18 cellular contexts compared by ENCODE assay signal in genomic region chr13:95304446-95304845, GRCh38.
"Had no signal": no experiment of that assay in that cellular context is flagged by ENCODE, and none has a peak within 500 bp of the region (broad histone marks: within the 10 kb centered on the region; RNA-seq: fewer than 3 reads in every experiment).

No MANE protein-coding gene starts in this region.

- H3K4me3 ChIP-seq: coronary artery, esophagus muscularis mucosa, gastroesophageal sphincter, heart left ventricle, upper lobe of left lung had no signal

- H3K27ac ChIP-seq: coronary artery, esophagus muscularis mucosa, gastroesophageal sphincter, heart left ventricle, upper lobe of left lung had no signal

- DNase-seq: activated CD4-positive, alpha-beta T cell treated with anti-CD3 and anti-CD28 coated beads for 4 hours; activated CD4-positive, alpha-beta T cell treated with anti-CD3 and anti-CD28 coated beads, Interleukin-2, amount 50 U/mL, for 48 hours; activated CD4-positive, CD25-positive, alpha-beta regulatory T cell; activated effector memory CD4-positive, alpha-beta T cell treated with anti-CD3 and anti-CD28 coated beads, Interleukin-2, amount 50 U/mL, for 16 hours; activated naive CD4-positive, alpha-beta T cell treated with anti-CD3 and anti-CD28 coated beads, Interleukin-2, amount 50 U/mL, for 16 hours; activated naive CD8-positive, alpha-beta T cell treated with anti-CD3 and anti-CD28 coated beads, Interleukin-2, amount 50 U/mL, for 24 hours; cerebellar nuclear complex; heart left ventricle; occipital lobe; stimulated activated CD4-positive, alpha-beta T cell treated with anti-CD3 and anti-CD28 coated beads, Interleukin-4, amount 100 ng/mL, for 24 hours; stimulated activated naive CD8-positive, alpha-beta T cell treated with anti-CD3 and anti-CD28 coated beads, Interleukin-15, Interleukin-2, amounts not matched to agents 100 U/mL and 50 U/mL, for 24 hours; T-cell; upper lobe of left lung had no signal

- H3K27ac Mint-ChIP-seq: activated naive CD8-positive, alpha-beta T cell treated with anti-CD3 and anti-CD28 coated beads, Interleukin-2, amount 50 U/mL, for 24 hours; memory B cell; T-cell had no signal

- H3K36me3 ChIP-seq: esophagus muscularis mucosa, gastroesophageal sphincter, heart left ventricle, upper lobe of left lung had no signal

- ATAC-seq: activated naive CD8-positive, alpha-beta T cell treated with anti-CD3 and anti-CD28 coated beads, Interleukin-2, amount 50 U/mL, for 24 hours; gastroesophageal sphincter; heart left ventricle; sciatic nerve; stimulated activated naive CD8-positive, alpha-beta T cell treated with anti-CD3 and anti-CD28 coated beads, Interleukin-15, Interleukin-2, amounts not matched to agents 100 U/mL and 50 U/mL, for 24 hours; T-cell had no signal

- H3K4me3 Mint-ChIP-seq: activated naive CD8-positive, alpha-beta T cell treated with anti-CD3 and anti-CD28 coated beads, Interleukin-2, amount 50 U/mL, for 24 hours; memory B cell; T-cell had no signal

- H3K27me3 Mint-ChIP-seq: memory B cell had no signal

- H3K36me3 Mint-ChIP-seq: memory B cell, T-cell had no signal

- H3K9me3 ChIP-seq: gastroesophageal sphincter, upper lobe of left lung had no signal

- H3K27me3 ChIP-seq: esophagus muscularis mucosa, gastroesophageal sphincter, heart left ventricle had no signal

- H3K9me3 Mint-ChIP-seq: activated naive CD8-positive, alpha-beta T cell treated with anti-CD3 and anti-CD28 coated beads, Interleukin-2, amount 50 U/mL, for 24 hours; memory B cell; T-cell had no signal
